Comparison of ENCODE assay signal across 10 cellular contexts in the genomic region with DNA sequence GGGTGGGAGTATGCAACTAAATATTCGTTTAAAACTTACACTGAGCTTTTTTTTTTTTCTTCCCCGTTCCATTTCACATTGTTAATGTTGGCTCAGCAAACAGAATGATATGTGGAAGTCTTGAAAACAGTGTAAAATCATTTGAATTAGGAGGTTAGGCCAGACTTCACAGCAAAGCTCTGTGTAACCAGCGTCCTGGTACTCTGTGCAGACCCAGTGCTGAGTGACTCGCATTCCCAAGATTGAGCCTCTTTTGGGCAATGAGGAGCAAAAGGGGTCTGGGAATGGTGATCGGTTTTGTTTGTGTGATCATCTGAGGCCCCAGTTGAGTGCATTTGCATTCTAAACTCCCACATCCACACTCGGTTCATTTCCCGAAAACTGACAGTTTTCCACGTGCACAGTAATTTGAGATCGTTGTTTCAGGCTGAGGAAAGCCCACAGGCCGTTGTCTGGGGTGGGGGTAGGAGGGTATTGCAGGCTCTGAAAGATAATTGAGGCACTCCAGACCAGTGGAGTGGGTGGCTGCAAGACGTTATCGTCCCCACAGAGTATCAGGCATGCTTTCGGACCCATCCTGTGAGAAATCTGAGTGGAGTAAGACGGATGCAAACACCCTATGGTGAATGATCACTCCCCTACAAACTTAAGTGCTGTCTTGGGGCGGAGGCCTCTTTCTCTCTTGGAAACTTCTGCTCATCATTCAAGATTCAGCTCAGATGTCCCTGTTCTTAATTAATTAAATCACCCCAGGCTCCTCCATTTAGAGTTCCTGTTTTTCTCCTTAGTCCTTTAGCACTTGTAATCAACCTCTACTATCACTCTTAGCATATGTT.
A peak's percentile ranks its signal among the peaks of the same experiment; 100 is the strongest.
DNase-seq lines count a peak whose midpoint lies in the region; ATAC-seq and TF ChIP-seq lines count a peak whose summit lies in the region.
"Had no signal": no experiment of that assay in that cellular context is flagged by ENCODE, and none has a peak within 500 bp of the region (broad histone marks: within the 10 kb centered on the region; RNA-seq: fewer than 3 reads in every experiment).

No MANE protein-coding gene starts in this region.

- peak; percentile 26 to 36 for DNase-seq in NCI-H526 (lab: John Stamatoyannopoulos, UW)
- DNase-seq in caudate nucleus (lab: John Stamatoyannopoulos, UW), result peak in 2 of 61 donors; percentile 20
- no peak for DNase-seq in right lobe of liver
- DNase-seq in thoracic aorta (ENCODE audit: low spot score), result no peak
- no peak for DNase-seq in pons (ENCODE audit: low spot score)
- no peak for DNase-seq in DMS79 (lab: John Stamatoyannopoulos, UW)
- no peak for DNase-seq in G401 (ENCODE audit: low spot score)
- no peak for DNase-seq in activated gamma-delta T cell (lab: John Stamatoyannopoulos, UW)
- DNase-seq: activated CD4-positive, alpha-beta memory T cell treated with anti-CD3 and anti-CD28 coated beads for 36 hours; cortex of kidney had no signal

- ATAC-seq in right lobe of liver, result no peak
- peak; percentile 41 for ATAC-seq in thoracic aorta (ENCODE audit: insufficient number of reproducible peaks, low FRiP score, low read depth)

- H3K27me3 ChIP-seq in right lobe of liver (no peaks in the 10 kb centered on the region), thoracic aorta (replicated peaks; ENCODE audit: insufficient read depth) (no peaks in the 10 kb centered on the region)

- no peaks in the 10 kb centered on the region for H3K36me3 ChIP-seq in right lobe of liver
- H3K36me3 ChIP-seq in thoracic aorta, result no peaks in the 10 kb centered on the region

- in situ Hi-C loops in G401 (cut with HindIII; ENCODE audit: low sequenced_read_pairs), result no loop called here

- H3K27ac ChIP-seq in caudate nucleus (ENCODE audit: low read depth, low read length) (peak overlapping the region; percentile 24), right lobe of liver (peak overlapping the region; percentile 6 to 26 (median 16)), thoracic aorta (peak overlapping the region; percentile 4 to 44)

- no peak for TF ChIP-seq CTCF in right lobe of liver (IDR thresholded peaks at IDR 0.05)
- no peak for TF ChIP-seq CTCF in thoracic aorta (IDR thresholded peaks at IDR 0.05)

- no peaks in the 10 kb centered on the region for H3K9me3 ChIP-seq in right lobe of liver
- H3K9me3 ChIP-seq in thoracic aorta, result no peaks in the 10 kb centered on the region

- peaks cover 0 to 78% (median 24%) of the 10 kb centered on the region in 4 donors for H3K4me1 ChIP-seq in right lobe of liver
- H3K4me1 ChIP-seq in thoracic aorta (ENCODE audit: control insufficient read depth in 1 of 2, low read depth in 2 of 2), result peaks cover 68 to 82% of the 10 kb centered on the region in 2 donors

- no peak for TF ChIP-seq POLR2A in right lobe of liver (IDR thresholded peaks at IDR 0.05)

- H3K4me3 ChIP-seq in right lobe of liver (no peak overlapping the region), thoracic aorta (peak overlapping the region; percentile 2)

- intact Hi-C loops in right lobe of liver (cut with DNase I), result no loop called here

- 48% methylated on average over 12 of the region's 15 CpGs for WGBS in right lobe of liver (ENCODE audit: insufficient coverage, low coverage, low lambda C conversion rate, missing lambda C conversion rate)

Comparison
In these comparisons a context has a peak if more than half of its experiments do, and no peak if none do; other contexts are left out.
1. DNase-seq: peak in NCI-H526 (2 of 2); none in right lobe of liver (0 of 3), thoracic aorta (single experiment), pons (single experiment), DMS79 (single experiment), G401 (single experiment) and activated gamma-delta T cell (single experiment).
2. Peak in every context shown above with its lines, with median percentiles within 50 percentile points of each other: H3K27ac ChIP-seq.